ENCODE assay signal across 1 cellular context in genomic region chr12:91811481-91812287, GRCh38.
TF ChIP-seq lines count a peak whose summit lies in the region.

No MANE protein-coding gene starts in this region.

TF ChIP-seq in WTC11, 78 proteins besides CTCF, POLR2A, EP300 and RAD21 (continued from another document):
- TF ChIP-seq ZNF281 (CRISPR knock-in tag; IDR thresholded peaks at IDR 0.05), result no peak
- TF ChIP-seq ZSCAN18 (CRISPR knock-in tag; IDR thresholded peaks at IDR 0.05), result no peak
- no peak for TF ChIP-seq NFE2L1 (CRISPR knock-in tag; IDR thresholded peaks at IDR 0.05)
- no peak for TF ChIP-seq TP53 (CRISPR knock-in tag; IDR thresholded peaks at IDR 0.05)
TF ChIP-seq in WTC11: peak in this region for 0.
